Comparison of ENCODE assay signal across 20 cellular contexts in genomic region chr2:231573698-231574421, GRCh38. TPM values are rescaled to one million over a fixed set of nuclear protein-coding genes. Genes with fewer than 3 reads are reported as not detected.
"Had no signal": no experiment of that assay in that cellular context is flagged by ENCODE, and none has a peak within 500 bp of the region (broad histone marks: within the 10 kb centered on the region; RNA-seq: fewer than 3 reads in every experiment).

No MANE protein-coding gene starts in this region.

- H3K4me3 ChIP-seq: gastroesophageal sphincter, hepatocyte, lower lobe of right lung, psoas muscle, right lobe of liver, tibial artery had no signal

- ATAC-seq: activated CD4-positive, alpha-beta T cell treated with anti-CD3 and anti-CD28 coated beads for 36 hours; gastroesophageal sphincter; left cardiac atrium; psoas muscle; stimulated activated memory B cell treated with anti-CD40 and anti-IgM and Interleukin-4, amounts not matched to agents 10 μg/mL and 1 μg/mL and 100 μg/mL, for 72 hours had no signal

- H2AFZ ChIP-seq: hepatocyte had no signal

- H3K27ac ChIP-seq: epithelial cell of prostate, gastroesophageal sphincter, hepatocyte, lower lobe of right lung, psoas muscle, right lobe of liver, tibial artery had no signal

- H3K36me3 ChIP-seq: gastroesophageal sphincter, lower lobe of right lung, right lobe of liver, tibial artery had no signal

- H3K79me2 ChIP-seq: hepatocyte had no signal

- H3K27me3 ChIP-seq: gastroesophageal sphincter, hepatocyte, right lobe of liver, tibial artery had no signal

- H3K4me1 ChIP-seq: lower lobe of right lung, psoas muscle, right lobe of liver, tibial artery had no signal

- DNase-seq: activated CD4-positive, alpha-beta memory T cell treated with anti-CD3 and anti-CD28 coated beads, Interleukin-2, amount 10 ng/mL, durations not matched to agents 7 days and 5 days; activated CD4-positive, alpha-beta T cell treated with anti-CD3 and anti-CD28 coated beads for 36 hours; activated CD8-positive, alpha-beta memory T cell treated with anti-CD3 and anti-CD28 coated beads, Interleukin-2, amount 50 U/mL, for 48 hours; activated naive CD4-positive, alpha-beta T cell treated with Interleukin-2 at 50 U/mL for 16 hours; central memory CD4-positive, alpha-beta T cell; cortex of kidney; effector memory CD4-positive, alpha-beta T cell; left cardiac atrium; lower lobe of right lung; naive B cell; occipital lobe; psoas muscle; right lobe of liver; T-helper 9 cell; tibial artery had no signal

- H3K9me3 ChIP-seq: gastroesophageal sphincter, lower lobe of right lung, psoas muscle, right lobe of liver, tibial artery had no signal

- H3K4me2 ChIP-seq: hepatocyte had no signal

RNA-seq across cellular contexts. Expression of gene TEX44, which starts 18.8 kb away (rescaled TPM):
- total RNA-seq: activated CD4-positive, alpha-beta memory T cell treated with anti-CD3 and anti-CD28 coated beads, Interleukin-2, amount 10 ng/mL, durations not matched to agents 7 days and 5 days; activated CD4-positive, alpha-beta T cell treated with anti-CD3 and anti-CD28 coated beads for 36 hours; gastroesophageal sphincter; hepatocyte; left cardiac atrium; lower lobe of right lung; occipital lobe; psoas muscle; right lobe of liver had no signal
- polyA plus RNA-seq: adipose tissue, hepatocyte, psoas muscle had no signal

RNA-seq across cellular contexts. Expression of gene NMUR1, which starts 43.6 kb away (rescaled TPM):
- total RNA-seq: activated CD4-positive, alpha-beta T cell treated with anti-CD3 and anti-CD28 coated beads for 36 hours; occipital lobe had no signal
